9 cellular contexts compared by ENCODE assay signal in the genomic region with DNA sequence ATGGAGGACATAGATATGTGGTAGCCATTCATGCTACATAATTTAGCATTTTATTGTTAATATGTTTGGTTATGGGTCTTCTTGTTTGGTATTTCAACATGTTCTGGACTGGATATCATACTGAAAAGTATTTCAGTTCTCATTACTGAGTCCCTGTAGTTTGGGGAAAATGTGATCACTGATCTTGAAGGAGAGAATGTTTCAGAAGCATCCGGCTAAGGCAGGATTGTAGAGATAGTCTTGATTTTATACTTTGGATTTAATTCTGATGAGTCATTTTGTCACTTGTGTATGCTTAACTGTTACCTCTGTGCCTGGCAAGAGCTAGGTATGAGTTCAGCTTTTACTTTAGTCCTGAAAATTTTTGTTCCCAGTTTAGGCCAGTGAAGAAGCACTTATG. TPM values are rescaled to one million over a fixed set of nuclear protein-coding genes. Genes with fewer than 3 reads are reported as not detected.
A peak's percentile ranks its signal among the peaks of the same experiment; 100 is the strongest.
DNase-seq lines count a peak whose midpoint lies in the region; ATAC-seq and TF ChIP-seq lines count a peak whose summit lies in the region.
"Had no signal": no experiment of that assay in that cellular context is flagged by ENCODE, and none has a peak within 500 bp of the region (broad histone marks: within the 10 kb centered on the region; RNA-seq: fewer than 3 reads in every experiment).

No MANE protein-coding gene starts in this region.

- TF ChIP-seq CTCF in left lung (IDR thresholded peaks at IDR 0.05) (no peak), testis (IDR thresholded peaks at IDR 0.05) (no peak)

- H3K27me3 Mint-ChIP-seq in activated CD4-positive, alpha-beta T cell treated with anti-CD3 and anti-CD28 coated beads for 36 hours, result no peaks in the 10 kb centered on the region
- H3K27me3 Mint-ChIP-seq in activated naive CD8-positive, alpha-beta T cell treated with anti-CD3 and anti-CD28 coated beads, Interleukin-2, amount 50 U/mL, for 24 hours, result no peaks in the 10 kb centered on the region

- H3K4me3 ChIP-seq in left lung (no peak overlapping the region), testis (no peak overlapping the region)
- H3K4me3 ChIP-seq: HAP-1 had no signal

- POLR2A ChIA-PET in activated CD4-positive, alpha-beta T cell treated with anti-CD3 and anti-CD28 coated beads for 36 hours (lab: Charles Lee), result interaction anchor here (0.6 to 3.1 kb wide), 16 partner anchors 7 to 110 kb away, joined by 3 to 39 read pairs (median 7); a partner anchor contains a TSS

- H3K27ac Mint-ChIP-seq in activated CD4-positive, alpha-beta T cell treated with anti-CD3 and anti-CD28 coated beads for 36 hours, result peak overlapping the region; percentile 98
- peak overlapping the region; percentile 99 for H3K27ac Mint-ChIP-seq in activated naive CD8-positive, alpha-beta T cell treated with anti-CD3 and anti-CD28 coated beads, Interleukin-2, amount 50 U/mL, for 24 hours

- WGBS in testis, 2 donors, result 25 to 38% methylated on average over 1 of the region's 1 CpG

- H3K4me3 Mint-ChIP-seq in activated CD4-positive, alpha-beta T cell treated with anti-CD3 and anti-CD28 coated beads for 36 hours, result peak overlapping the region; percentile 81
- H3K4me3 Mint-ChIP-seq in activated naive CD8-positive, alpha-beta T cell treated with anti-CD3 and anti-CD28 coated beads, Interleukin-2, amount 50 U/mL, for 24 hours, result peak overlapping the region; percentile 90

- H3K27me3 ChIP-seq in left lung, result no peaks in the 10 kb centered on the region
- H3K27me3 ChIP-seq in testis, result no peaks in the 10 kb centered on the region

- H3K4me1 Mint-ChIP-seq in activated CD4-positive, alpha-beta T cell treated with anti-CD3 and anti-CD28 coated beads for 36 hours, result peaks cover 68% of the 10 kb centered on the region
- peaks cover 84% of the 10 kb centered on the region for H3K4me1 Mint-ChIP-seq in activated naive CD8-positive, alpha-beta T cell treated with anti-CD3 and anti-CD28 coated beads, Interleukin-2, amount 50 U/mL, for 24 hours

- H3K9me3 Mint-ChIP-seq in activated CD4-positive, alpha-beta T cell treated with anti-CD3 and anti-CD28 coated beads for 36 hours (ENCODE audit: low read depth), result no peaks in the 10 kb centered on the region
- no peaks in the 10 kb centered on the region for H3K9me3 Mint-ChIP-seq in activated naive CD8-positive, alpha-beta T cell treated with anti-CD3 and anti-CD28 coated beads, Interleukin-2, amount 50 U/mL, for 24 hours

- H3K36me3 Mint-ChIP-seq in activated CD4-positive, alpha-beta T cell treated with anti-CD3 and anti-CD28 coated beads for 36 hours (ENCODE audit: low read depth), result peaks cover 83% of the 10 kb centered on the region
- H3K36me3 Mint-ChIP-seq in activated naive CD8-positive, alpha-beta T cell treated with anti-CD3 and anti-CD28 coated beads, Interleukin-2, amount 50 U/mL, for 24 hours (ENCODE audit: low read depth), result peaks cover 63% of the 10 kb centered on the region

- DNase-seq in activated CD4-positive, alpha-beta T cell treated with anti-CD3 and anti-CD28 coated beads for 36 hours, result no peak
- DNase-seq in activated CD4-positive, alpha-beta T cell treated with anti-CD3 and anti-CD28 coated beads, Interleukin-2, amount 50 U/mL, for 4 hours, result no peak
- no peak for DNase-seq in activated naive CD8-positive, alpha-beta T cell treated with anti-CD3 and anti-CD28 coated beads, Interleukin-2, amount 50 U/mL, for 24 hours
- DNase-seq in left lung (no peak), testis (no peak), NCI-H2171 treated with DMSO at 0.1 percent for 48 hours (lab: John Stamatoyannopoulos, UW) (no peak)
- DNase-seq in stimulated activated CD4-positive, alpha-beta T cell treated with anti-CD3 and anti-CD28 coated beads, Interleukin-4, amount 100 ng/mL, for 24 hours, result no peak

- H3K9me3 ChIP-seq in left lung (no peaks in the 10 kb centered on the region), testis (no peaks in the 10 kb centered on the region)
- H3K9me3 ChIP-seq: HAP-1 had no signal

- H3K36me3 ChIP-seq in left lung, result no peaks in the 10 kb centered on the region
- H3K36me3 ChIP-seq in testis (ENCODE audit: low read depth, missing control alignments), result no peaks in the 10 kb centered on the region

- peaks cover 53 to 83% of the 10 kb centered on the region in 2 donors for H3K4me1 ChIP-seq in left lung
- peaks cover 53% of the 10 kb centered on the region for H3K4me1 ChIP-seq in testis

- CTCF ChIA-PET in activated CD4-positive, alpha-beta T cell treated with anti-CD3 and anti-CD28 coated beads for 36 hours (lab: Charles Lee), result interaction anchor here (0.7 to 9.6 kb wide), 16 partner anchors 9 to 180 kb away, joined by 4 to 80 read pairs (median 11); no protein-coding TSS in a partner anchor

- TF ChIP-seq POLR2A in testis (IDR thresholded peaks at IDR 0.05), result no peak

- H3K27ac ChIP-seq in left lung, result peak overlapping the region; percentile 98 to 99
- peak overlapping the region; percentile 91 to 98 for H3K27ac ChIP-seq in testis

- intact Hi-C loops in activated CD4-positive, alpha-beta T cell treated with anti-CD3 and anti-CD28 coated beads for 36 hours (cut with DNase I, micrococcal nuclease), result loop anchor here (1.0 to 10.0 kb wide), 5 partner anchors 8 to 1052 kb away; a partner anchor contains a TSS
- intact Hi-C loops in left lung (cut with DNase I) (loop anchor here in 1 of 2 donors (5.0 kb wide), 1 partner anchor 100 kb away; no protein-coding TSS in a partner anchor), testis (cut with DNase I; ENCODE audit: low total_unique reads) (no loop called here)

- ATAC-seq in activated CD4-positive, alpha-beta T cell treated with anti-CD3 and anti-CD28 coated beads for 36 hours, result peak; percentile 17
- ATAC-seq in activated naive CD8-positive, alpha-beta T cell treated with anti-CD3 and anti-CD28 coated beads, Interleukin-2, amount 50 U/mL, for 24 hours, result no peak
- ATAC-seq in left lung, result no peak
- ATAC-seq in HG03460 (IDR thresholded peaks at IDR 0.05; ENCODE audit: unreplicated experiment), result no peak

RNA-seq across cellular contexts. Expression of a gene that starts 7.1 kb away (rescaled TPM):
- total RNA-seq in activated CD4-positive, alpha-beta T cell treated with anti-CD3 and anti-CD28 coated beads for 36 hours, result 100 to 1,000 TPM; 118 to 149 TPM
- 100 to 1,000 TPM; 128 to 135 TPM for total RNA-seq in left lung
- total RNA-seq in testis, result 100 to 1,000 TPM; 113 to 129 TPM
- polyA plus RNA-seq in testis (ENCODE audit: insufficient read depth, low read depth, low replicate concordance), result 64.5 TPM
